In the genomic region with DNA sequence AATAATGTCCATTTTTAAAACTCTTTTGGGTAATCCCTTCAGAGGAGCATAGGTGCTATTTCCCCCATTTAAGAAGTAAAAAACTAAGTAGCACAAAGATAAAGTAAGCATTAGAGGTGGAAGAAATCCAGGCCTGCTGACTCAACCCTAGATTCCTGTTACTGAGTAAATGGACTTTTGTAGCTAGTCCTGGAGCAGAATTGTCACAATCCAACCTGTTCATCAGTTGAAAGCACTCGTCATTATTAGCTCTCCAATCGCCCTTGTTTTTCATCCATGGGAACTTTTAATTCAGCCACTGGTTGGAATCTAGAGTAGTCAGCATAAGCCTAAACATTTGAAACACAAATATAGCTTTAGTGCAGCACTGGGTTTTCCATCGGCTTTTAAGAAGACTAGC, we compare ENCODE assay signal across 12 cellular contexts.
DNase-seq lines count a peak whose midpoint lies in the region; ATAC-seq and TF ChIP-seq lines count a peak whose summit lies in the region.
"Had no signal": no experiment of that assay in that cellular context is flagged by ENCODE, and none has a peak within 500 bp of the region (broad histone marks: within the 10 kb centered on the region; RNA-seq: fewer than 3 reads in every experiment).

No MANE protein-coding gene starts in this region.

- intact Hi-C loops in stomach (cut with DNase I; ENCODE audit: low total_unique reads): no loop called here

- no peak for TF ChIP-seq POLR2A in stomach (IDR thresholded peaks at IDR 0.05)

- H3K9me3 ChIP-seq in muscle layer of colon (ENCODE audit: low read length) (no peaks in the 10 kb centered on the region), stomach (no peaks in the 10 kb centered on the region)

- in situ Hi-C loops in astrocyte of the spinal cord (cut with HindIII; ENCODE audit: low sequenced_read_pairs): no loop called here

- ATAC-seq in GM19023 (IDR thresholded peaks at IDR 0.05; ENCODE audit: unreplicated experiment): no peak
- ATAC-seq: right cardiac atrium had no signal

- WGBS in stomach, 5 donors: 48 to 76% (median 60%) methylated on average over 3 of the region's 3 CpGs

- H3K4me3 ChIP-seq in astrocyte of the spinal cord (ENCODE audit: low read depth, low read length) (no peak overlapping the region), muscle layer of colon (ENCODE audit: low read depth in 1 of 2, low read length in 2 of 2) (no peak overlapping the region), stomach (no peak overlapping the region)
- H3K4me3 ChIP-seq: cardiac muscle cell had no signal

- no peak for TF ChIP-seq CTCF in astrocyte of the spinal cord (IDR thresholded peaks at IDR 0.05; ENCODE audit: low read depth, low read length)
- no peak for TF ChIP-seq CTCF in stomach (IDR thresholded peaks at IDR 0.05)

- H3K36me3 ChIP-seq in muscle layer of colon (ENCODE audit: insufficient read depth, low read length): no peaks in the 10 kb centered on the region
- no peaks in the 10 kb centered on the region for H3K36me3 ChIP-seq in stomach
- H3K36me3 ChIP-seq: cardiac muscle cell had no signal

- H3K27ac ChIP-seq in muscle layer of colon (ENCODE audit: low read depth, low read length) (peak overlapping the region; percentile 39), stomach (peak overlapping the region in 1 of 5 donors; percentile 38)
- H3K27ac ChIP-seq: cardiac muscle cell had no signal

- no peak overlapping the region for H3K9ac ChIP-seq in muscle layer of colon (ENCODE audit: low read length)

- no peak for TF ChIP-seq EP300 in stomach (IDR thresholded peaks at IDR 0.05)

- DNase-seq in Daoy (ENCODE audit: low read depth) (peak; percentile 51), NCI-H226 (peak; percentile 45), astrocyte of the spinal cord (ENCODE audit: low read depth, low spot score) (peak; percentile 68), stomach (no peak), cerebellar nuclear complex (lab: John Stamatoyannopoulos, UW) (no peak), HPDE6-E6E7 (ENCODE audit: extremely low spot score) (no peak)
- DNase-seq: activated CD4-positive, CD25-positive, alpha-beta regulatory T cell treated with anti-CD3 and anti-CD28 coated beads, Interleukin-2, amount 50 U/mL, for 72 hours; NCI-H2081 treated with DMSO at 0.1 percent for 48 hours; right cardiac atrium had no signal

- H3K4me1 ChIP-seq in muscle layer of colon (ENCODE audit: insufficient read depth, low read length) (peaks cover 23% of the 10 kb centered on the region), stomach (peaks cover 0 to 22% (median 14%) of the 10 kb centered on the region in 4 donors)

- H3K27me3 ChIP-seq in muscle layer of colon (ENCODE audit: control insufficient read depth in 1 of 2, insufficient read depth in 2 of 2, low read length in 2 of 2) (no peaks in the 10 kb centered on the region), stomach (no peaks in the 10 kb centered on the region)
- H3K27me3 ChIP-seq: cardiac muscle cell had no signal

Comparison
In these comparisons a context has a peak if more than half of its experiments do, and no peak if none do; other contexts are left out.
1. DNase-seq: peak in Daoy (single experiment), NCI-H226 (single experiment) and astrocyte of the spinal cord (single experiment); none in stomach (single experiment), cerebellar nuclear complex (0 of 2) and HPDE6-E6E7 (single experiment).